ENCODE assay signal across 1 cellular context in the genomic region with DNA sequence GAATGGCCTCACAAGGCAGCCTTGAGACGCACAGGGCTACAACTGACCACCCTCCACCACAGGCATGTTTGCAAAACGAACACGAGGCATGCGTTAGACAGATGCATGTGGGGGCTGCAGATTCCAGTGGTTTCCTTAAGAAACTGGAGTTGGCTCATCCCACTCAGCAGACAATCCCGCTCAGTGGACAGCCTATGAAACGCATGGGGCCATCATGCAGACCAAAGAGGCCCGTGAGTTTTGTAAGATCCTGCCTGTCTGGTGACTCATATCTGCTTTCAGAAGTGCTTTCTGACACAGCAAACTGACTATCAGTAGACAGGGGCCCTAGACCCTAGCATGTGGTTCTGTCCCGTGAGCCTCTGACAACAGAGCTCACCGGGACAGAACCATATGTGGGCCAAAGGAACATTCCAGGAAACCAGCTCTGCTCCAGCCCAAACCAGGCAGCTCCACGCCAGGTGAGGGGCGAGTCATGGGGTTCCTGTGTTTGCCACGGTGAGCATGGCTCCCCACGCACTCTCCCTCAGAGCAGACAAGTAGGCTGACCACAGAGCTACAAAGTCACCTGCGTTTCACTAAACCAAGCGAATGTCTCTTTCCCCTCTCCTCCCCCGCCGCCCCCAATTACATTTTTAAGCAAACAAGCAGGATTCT.
TF ChIP-seq lines count a peak whose summit lies in the region.

No MANE protein-coding gene starts in this region.

TF ChIP-seq in GM12878, 131 proteins besides CTCF, POLR2A, EP300 and RAD21 (continued from another document):
- TF ChIP-seq, protein P1, sequence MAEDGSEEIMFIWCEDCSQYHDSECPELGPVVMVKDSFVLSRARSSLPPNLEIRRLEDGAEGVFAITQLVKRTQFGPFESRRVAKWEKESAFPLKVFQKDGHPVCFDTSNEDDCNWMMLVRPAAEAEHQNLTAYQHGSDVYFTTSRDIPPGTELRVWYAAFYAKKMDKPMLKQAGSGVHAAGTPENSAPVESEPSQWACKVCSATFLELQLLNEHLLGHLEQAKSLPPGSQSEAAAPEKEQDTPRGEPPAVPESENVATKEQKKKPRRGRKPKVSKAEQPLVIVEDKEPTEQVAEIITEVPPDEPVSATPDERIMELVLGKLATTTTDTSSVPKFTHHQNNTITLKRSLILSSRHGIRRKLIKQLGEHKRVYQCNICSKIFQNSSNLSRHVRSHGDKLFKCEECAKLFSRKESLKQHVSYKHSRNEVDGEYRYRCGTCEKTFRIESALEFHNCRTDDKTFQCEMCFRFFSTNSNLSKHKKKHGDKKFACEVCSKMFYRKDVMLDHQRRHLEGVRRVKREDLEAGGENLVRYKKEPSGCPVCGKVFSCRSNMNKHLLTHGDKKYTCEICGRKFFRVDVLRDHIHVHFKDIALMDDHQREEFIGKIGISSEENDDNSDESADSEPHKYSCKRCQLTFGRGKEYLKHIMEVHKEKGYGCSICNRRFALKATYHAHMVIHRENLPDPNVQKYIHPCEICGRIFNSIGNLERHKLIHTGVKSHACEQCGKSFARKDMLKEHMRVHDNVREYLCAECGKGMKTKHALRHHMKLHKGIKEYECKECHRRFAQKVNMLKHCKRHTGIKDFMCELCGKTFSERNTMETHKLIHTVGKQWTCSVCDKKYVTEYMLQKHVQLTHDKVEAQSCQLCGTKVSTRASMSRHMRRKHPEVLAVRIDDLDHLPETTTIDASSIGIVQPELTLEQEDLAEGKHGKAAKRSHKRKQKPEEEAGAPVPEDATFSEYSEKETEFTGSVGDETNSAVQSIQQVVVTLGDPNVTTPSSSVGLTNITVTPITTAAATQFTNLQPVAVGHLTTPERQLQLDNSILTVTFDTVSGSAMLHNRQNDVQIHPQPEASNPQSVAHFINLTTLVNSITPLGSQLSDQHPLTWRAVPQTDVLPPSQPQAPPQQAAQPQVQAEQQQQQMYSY (CRISPR knock-in tag; IDR thresholded peaks at IDR 0.05), result no peak
- TF ChIP-seq ZNF217 (IDR thresholded peaks at IDR 0.05), result no peak
- TF ChIP-seq, protein P2, sequence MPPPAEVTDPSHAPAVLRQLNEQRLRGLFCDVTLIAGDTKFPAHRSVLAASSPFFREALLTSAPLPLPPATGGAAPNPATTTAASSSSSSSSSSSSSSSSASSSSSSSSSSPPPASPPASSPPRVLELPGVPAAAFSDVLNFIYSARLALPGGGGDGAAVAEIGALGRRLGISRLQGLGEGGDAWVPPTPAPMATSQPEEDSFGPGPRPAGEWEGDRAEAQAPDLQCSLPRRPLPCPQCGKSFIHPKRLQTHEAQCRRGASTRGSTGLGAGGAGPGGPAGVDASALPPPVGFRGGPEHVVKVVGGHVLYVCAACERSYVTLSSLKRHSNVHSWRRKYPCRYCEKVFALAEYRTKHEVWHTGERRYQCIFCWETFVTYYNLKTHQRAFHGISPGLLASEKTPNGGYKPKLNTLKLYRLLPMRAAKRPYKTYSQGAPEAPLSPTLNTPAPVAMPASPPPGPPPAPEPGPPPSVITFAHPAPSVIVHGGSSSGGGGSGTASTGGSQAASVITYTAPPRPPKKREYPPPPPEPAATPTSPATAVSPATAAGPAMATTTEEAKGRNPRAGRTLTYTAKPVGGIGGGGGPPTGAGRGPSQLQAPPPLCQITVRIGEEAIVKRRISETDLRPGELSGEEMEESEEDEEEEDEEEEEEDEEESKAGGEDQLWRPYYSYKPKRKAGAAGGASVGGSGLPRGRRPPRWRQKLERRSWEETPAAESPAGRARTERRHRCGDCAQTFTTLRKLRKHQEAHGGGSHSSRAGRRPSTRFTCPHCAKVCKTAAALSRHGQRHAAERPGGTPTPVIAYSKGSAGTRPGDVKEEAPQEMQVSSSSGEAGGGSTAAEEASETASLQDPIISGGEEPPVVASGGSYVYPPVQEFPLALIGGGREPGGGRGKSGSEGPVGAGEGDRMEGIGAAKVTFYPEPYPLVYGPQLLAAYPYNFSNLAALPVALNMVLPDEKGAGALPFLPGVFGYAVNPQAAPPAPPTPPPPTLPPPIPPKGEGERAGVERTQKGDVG (CRISPR knock-in tag; IDR thresholded peaks at IDR 0.05), result no peak
- no peak for TF ChIP-seq CBFB (IDR thresholded peaks at IDR 0.05; ENCODE audit: low read depth)
- no peak for TF ChIP-seq MYB (IDR thresholded peaks at IDR 0.05; ENCODE audit: borderline replicate concordance, low read depth, low read length)
- TF ChIP-seq FOS (IDR thresholded peaks at IDR 0.05; ENCODE audit: borderline replicate concordance, extremely low read depth, insufficient read length), result no peak
- no peak for TF ChIP-seq RAD51 (IDR thresholded peaks at IDR 0.05)
- no peak for TF ChIP-seq RFX5 (IDR thresholded peaks at IDR 0.05; ENCODE audit: low read depth, low read length)
